In genomic region chr3:192901435-192901834, GRCh38 we compare ENCODE assay signal across 13 cellular contexts. TPM values are rescaled to one million over a fixed set of nuclear protein-coding genes. Genes with fewer than 3 reads are reported as not detected.
A peak's percentile ranks its signal among the peaks of the same experiment; 100 is the strongest.
DNase-seq lines count a peak whose midpoint lies in the region; ATAC-seq and TF ChIP-seq lines count a peak whose summit lies in the region.
"Had no signal": no experiment of that assay in that cellular context is flagged by ENCODE, and none has a peak within 500 bp of the region (broad histone marks: within the 10 kb centered on the region; RNA-seq: fewer than 3 reads in every experiment).

No MANE protein-coding gene starts in this region.

- intact Hi-C loops in sciatic nerve (cut with DNase I) = no loop called here

- no peak for ATAC-seq in sciatic nerve
- ATAC-seq: GM23338, T-cell had no signal

- in situ Hi-C loops in ACHN (cut with HindIII; ENCODE audit: low pct_ligation_motif_present, low pct_unique_long_range_greater_than_20kb, low sequenced_read_pairs) = no loop called here

- no peak for TF ChIP-seq CTCF in foreskin fibroblast (IDR thresholded peaks at IDR 0.05; ENCODE audit: low read depth, low read length)

- DNase-seq in ACHN (peak; percentile 70), HS-27A (ENCODE audit: low read depth) (peak; percentile 82), amniotic epithelial cell (ENCODE audit: low read depth) (peak; percentile 77), foreskin fibroblast (peak; percentile 91 to 94), sciatic nerve (ENCODE audit: low spot score) (no peak), DMS79 (lab: John Stamatoyannopoulos, UW) (no peak)
- no peak for DNase-seq in NK-92 treated with Interleukin-12 subunit alpha and Interleukin-12 subunit beta, amount 100 ng/mL, for 24 hours (lab: John Stamatoyannopoulos, UW)
- no peak for DNase-seq in stimulated activated CD4-positive, alpha-beta T cell treated with anti-CD3 and anti-CD28 coated beads, Interleukin-4, amount 100 ng/mL, for 24 hours
- DNase-seq: activated CD4-positive, alpha-beta T cell treated with anti-CD3 and anti-CD28 coated beads for 1 hour; activated T-cell treated with anti-CD3 and anti-CD28 coated beads, Interleukin-2, amount 50 U/mL, for 24 hours; DMS53; T-cell had no signal

- H3K4me3 ChIP-seq in foreskin fibroblast (ENCODE audit: low read depth in 1 of 2, low read length in 2 of 2) = no peak overlapping the region
- H3K4me3 ChIP-seq: GM23338 had no signal

RNA-seq across cellular contexts. Expression of gene MB21D2, which starts 16.2 kb away (rescaled TPM):
- 7.8 TPM for total RNA-seq in sciatic nerve

Comparison
In these comparisons a context has a peak if more than half of its experiments do, and no peak if none do; other contexts are left out.
1. DNase-seq: peak in ACHN (single experiment), HS-27A (single experiment), amniotic epithelial cell (single experiment) and foreskin fibroblast (2 of 2); none in NK-92 treated with Interleukin-12 subunit alpha and Interleukin-12 subunit beta, amount 100 ng/mL, for 24 hours (single experiment), stimulated activated CD4-positive, alpha-beta T cell treated with anti-CD3 and anti-CD28 coated beads, Interleukin-4, amount 100 ng/mL, for 24 hours (single experiment), sciatic nerve (single experiment) and DMS79 (single experiment).